10 cellular contexts compared by ENCODE assay signal in genomic region chr22:38736257-38736570, GRCh38. TPM values are rescaled to one million over a fixed set of nuclear protein-coding genes. Genes with fewer than 3 reads are reported as not detected.
DNase-seq lines count a peak whose midpoint lies in the region; ATAC-seq and TF ChIP-seq lines count a peak whose summit lies in the region.
"Had no signal": no experiment of that assay in that cellular context is flagged by ENCODE, and none has a peak within 500 bp of the region (broad histone marks: within the 10 kb centered on the region; RNA-seq: fewer than 3 reads in every experiment).

No MANE protein-coding gene starts in this region.

- ATAC-seq in activated B cell treated with CpG ODN at 0.5 μM for 24 hours (ENCODE audit: low read depth), result no peak

- peak; percentile 33 for DNase-seq in GM13976 (ENCODE audit: low spot score)
- DNase-seq in activated B cell treated with CpG ODN at 0.5 μM for 24 hours, result no peak
- DNase-seq in neural crest cell (ENCODE audit: low read depth, low spot score), result no peak
- no peak for DNase-seq in GM03348 (ENCODE audit: low spot score)
- no peak for DNase-seq in activated effector memory CD4-positive, alpha-beta T cell treated with Interleukin-2 at 50 U/mL for 16 hours
- no peak for DNase-seq in transverse colon
- DNase-seq: DMS153; HFFc6; NCI-H146; stimulated activated CD4-positive, alpha-beta T cell treated with anti-CD3 and anti-CD28 coated beads, Interleukin-15, amount 100 ng/mL, for 24 hours had no signal

- H3K27ac ChIP-seq in transverse colon, result peak overlapping the region in 1 of 4 donors; percentile 80

- peaks cover 94% of the 10 kb centered on the region for H3K36me3 Mint-ChIP-seq in activated B cell treated with CpG ODN at 0.5 μM for 24 hours (ENCODE audit: low read depth)
- H3K36me3 Mint-ChIP-seq in neural crest cell (ENCODE audit: low read depth), result peaks cover 9% of the 10 kb centered on the region

- POLR2A ChIA-PET in activated B cell treated with CpG ODN at 0.5 μM for 24 hours (lab: Charles Lee), result interaction anchor here (1.2 to 5.5 kb wide), 3 partner anchors 12 to 27 kb away, joined by 3 to 37 read pairs (median 8); no protein-coding TSS in a partner anchor

- no peaks in the 10 kb centered on the region for H3K27me3 Mint-ChIP-seq in activated B cell treated with CpG ODN at 0.5 μM for 24 hours
- no peaks in the 10 kb centered on the region for H3K27me3 Mint-ChIP-seq in neural crest cell (ENCODE audit: low read depth)

- TF ChIP-seq POLR2A in transverse colon (IDR thresholded peaks at IDR 0.05), result no peak

- TF ChIP-seq CTCF in GM13976 (IDR thresholded peaks at IDR 0.05; ENCODE audit: borderline replicate concordance, control extremely low read depth, extremely low read depth, insufficient read depth, missing control alignments), result no peak
- no peak for TF ChIP-seq CTCF in activated B cell treated with CpG ODN at 0.5 μM for 24 hours (IDR thresholded peaks at IDR 0.05)
- TF ChIP-seq CTCF in neural crest cell (conservative IDR thresholded peaks at IDR 0.05), result no peak
- no peak for TF ChIP-seq CTCF in transverse colon (IDR thresholded peaks at IDR 0.05)

- no peaks in the 10 kb centered on the region for H3K27me3 ChIP-seq in transverse colon

- CTCF ChIA-PET in activated B cell treated with CpG ODN at 0.5 μM for 24 hours (lab: Charles Lee), result interaction anchor here (1.1 kb wide), 1 partner anchor 11 kb away, joined by 5 read pairs; no protein-coding TSS in a partner anchor

- intact Hi-C loops in activated B cell treated with CpG ODN at 0.5 μM for 24 hours (cut with micrococcal nuclease), result no loop called here
- intact Hi-C loops in transverse colon (cut with DNase I; ENCODE audit: low total_unique reads), result no loop called here

- H3K36me3 ChIP-seq in transverse colon, result peaks cover 0 to 53% (median 30%) of the 10 kb centered on the region in 4 donors

- H3K4me3 Mint-ChIP-seq in activated B cell treated with CpG ODN at 0.5 μM for 24 hours, result no peak overlapping the region
- peak overlapping the region; percentile 34 for H3K4me3 Mint-ChIP-seq in neural crest cell
- H3K4me3 Mint-ChIP-seq: HFFc6 had no signal

- H3K4me1 Mint-ChIP-seq in activated B cell treated with CpG ODN at 0.5 μM for 24 hours (peaks cover 26% of the 10 kb centered on the region), neural crest cell (no peaks in the 10 kb centered on the region)

- H3K27ac Mint-ChIP-seq in activated B cell treated with CpG ODN at 0.5 μM for 24 hours, result peak overlapping the region; percentile 65
- no peak overlapping the region for H3K27ac Mint-ChIP-seq in neural crest cell (ENCODE audit: unreplicated experiment)
- H3K27ac Mint-ChIP-seq: HFFc6 had no signal

- H3K4me3 ChIP-seq in transverse colon, result no peak overlapping the region

- peaks cover 16 to 21% (median 20%) of the 10 kb centered on the region in 4 donors for H3K4me1 ChIP-seq in transverse colon

- H3K9me3 ChIP-seq in transverse colon, result no peaks in the 10 kb centered on the region

- WGBS in transverse colon (ENCODE audit: low coverage in 1 of 2), 2 donors, result 83 to 100% methylated on average over 2 to 7 of the region's 7 CpGs

- no peaks in the 10 kb centered on the region for H3K9me3 Mint-ChIP-seq in activated B cell treated with CpG ODN at 0.5 μM for 24 hours
- no peaks in the 10 kb centered on the region for H3K9me3 Mint-ChIP-seq in neural crest cell
- H3K9me3 Mint-ChIP-seq: HFFc6 had no signal

- in situ Hi-C loops in GM13976 (cut with MboI; ENCODE audit: low sequenced_read_pairs, unreplicated experiment), result no loop called here
- in situ Hi-C loops in transverse colon (cut with MboI; ENCODE audit: low pct_ligation_motif_present in 1 of 4, low pct_unique_long_range_greater_than_20kb in 1 of 4, low sequenced_read_pairs in 3 of 4), result no loop called here

- TF ChIP-seq EP300 in transverse colon (IDR thresholded peaks at IDR 0.05; ENCODE audit: low read depth), result no peak

RNA-seq across cellular contexts. Expression of gene SUN2, which starts 19.6 kb away (rescaled TPM):
- total RNA-seq in activated B cell treated with CpG ODN at 0.5 μM for 24 hours (122 and 146 TPM in 2 replicates), neural crest cell (39.0 and 41.7 TPM in 2 replicates), transverse colon (100 to 1,000 TPM; 168 to 523 (median 216) TPM)

RNA-seq across cellular contexts. Expression of gene GTPBP1, which starts 30.5 kb away (rescaled TPM):
- total RNA-seq in activated B cell treated with CpG ODN at 0.5 μM for 24 hours (90.6 and 103 TPM in 2 replicates), neural crest cell (73.3 and 75.6 TPM in 2 replicates), transverse colon (10 to 100 TPM; 51.5 to 84.9 (median 77.6) TPM)

RNA-seq across cellular contexts. Expression of gene JOSD1, which starts 35.5 kb away (rescaled TPM):
- total RNA-seq in activated B cell treated with CpG ODN at 0.5 μM for 24 hours (39.3 and 45.2 TPM in 2 replicates), neural crest cell (50.5 and 51.8 TPM in 2 replicates), transverse colon (100 to 1,000 TPM in 3 of 4 donors, 10 to 100 TPM in 1; 34.6 to 189 (median 138) TPM)

RNA-seq across cellular contexts. Expression of gene TOMM22, which starts 54.5 kb away (rescaled TPM):
- total RNA-seq in activated B cell treated with CpG ODN at 0.5 μM for 24 hours (99.4 and 109 TPM in 2 replicates), neural crest cell (105 and 107 TPM in 2 replicates), transverse colon (10 to 100 TPM; 19.1 to 48.3 (median 32.9) TPM)

RNA-seq across cellular contexts. Expression of gene DNAL4, which starts 57.7 kb away (rescaled TPM):
- total RNA-seq in activated B cell treated with CpG ODN at 0.5 μM for 24 hours, result 7.7 and 8.4 TPM in 2 replicates
- 18.0 and 18.9 TPM in 2 replicates for total RNA-seq in neural crest cell
- total RNA-seq in transverse colon, result 10 to 100 TPM; 13.8 to 39.0 (median 19.3) TPM
